Comparison of ENCODE assay signal across 11 cellular contexts in the genomic region with DNA sequence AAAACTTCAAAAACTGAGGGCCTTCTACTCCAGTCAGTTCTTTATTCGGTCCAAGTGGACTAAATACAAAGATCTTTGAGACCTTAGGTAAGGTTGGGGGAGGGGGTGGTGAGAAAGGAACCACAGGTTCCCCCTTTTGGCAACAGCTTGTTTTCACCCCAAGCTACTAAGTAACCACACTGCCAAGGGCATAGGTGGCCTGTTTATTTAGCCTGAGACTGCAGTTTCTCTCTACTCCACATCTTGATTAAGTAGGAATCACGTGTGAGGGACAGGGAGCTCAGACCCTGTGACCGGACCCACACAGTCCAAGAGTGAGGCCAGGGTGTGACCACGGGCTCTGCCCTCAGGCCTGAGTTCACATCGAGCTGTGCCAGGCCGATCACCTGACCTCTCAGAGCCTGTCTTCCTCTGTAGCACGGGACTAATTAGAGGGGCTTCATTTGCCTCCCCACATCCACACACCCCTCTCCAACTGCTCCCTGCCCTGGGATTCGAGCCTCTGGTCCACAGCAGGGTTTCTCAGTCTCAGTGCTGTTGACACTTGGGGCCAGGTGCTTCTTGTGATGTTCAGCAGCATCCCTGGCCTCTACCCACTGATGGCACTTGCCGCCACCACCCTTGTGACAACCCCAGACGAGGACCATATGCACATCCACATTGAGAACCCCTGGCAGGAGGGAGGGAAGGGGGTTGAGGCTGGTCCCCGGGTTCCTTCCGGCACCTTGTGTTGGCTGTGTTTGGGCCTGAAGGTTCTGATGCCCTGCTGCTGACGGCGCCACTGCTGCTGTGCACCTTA. TPM values are rescaled to one million over a fixed set of nuclear protein-coding genes. Genes with fewer than 3 reads are reported as not detected.
DNase-seq lines count a peak whose midpoint lies in the region; ATAC-seq and TF ChIP-seq lines count a peak whose summit lies in the region.
"Had no signal": no experiment of that assay in that cellular context is flagged by ENCODE, and none has a peak within 500 bp of the region (broad histone marks: within the 10 kb centered on the region; RNA-seq: fewer than 3 reads in every experiment).

No MANE protein-coding gene starts in this region.

- peaks cover 38% of the 10 kb centered on the region for H3K4me1 ChIP-seq in psoas muscle

- peak; percentile 21 for ATAC-seq in esophagus mucosa
- peak; percentile 18 to 48 (median 47) for ATAC-seq in psoas muscle
- ATAC-seq in HG03159 (IDR thresholded peaks at IDR 0.05; ENCODE audit: unreplicated experiment) = no peak

- H3K9me3 ChIP-seq in psoas muscle = no peaks in the 10 kb centered on the region

- H3K36me3 ChIP-seq in psoas muscle (ENCODE audit: insufficient read depth in 1 of 2, low read depth in 1 of 2) = peaks cover 0 to 38% of the 10 kb centered on the region in 2 donors

- no peaks in the 10 kb centered on the region for H3K27me3 ChIP-seq in psoas muscle (ENCODE audit: insufficient read depth in 3 of 3, low read length in 2 of 3)

- intact Hi-C loops in psoas muscle (cut with DNase I) = no loop called here

- H3K27ac ChIP-seq in psoas muscle = no peak overlapping the region
- H3K27ac ChIP-seq in coronary artery = no peak overlapping the region

- TF ChIP-seq CTCF in psoas muscle (IDR thresholded peaks at IDR 0.05) = no peak
- TF ChIP-seq CTCF in coronary artery (IDR thresholded peaks at IDR 0.05) = no peak

- DNase-seq in NCI-H82 (lab: John Stamatoyannopoulos, UW) (peak; percentile 72), NCI-H82 treated with DMSO at 0.1 percent for 48 hours (lab: John Stamatoyannopoulos, UW; ENCODE audit: unreplicated experiment) (no peak), NOMO-1 treated with dmso at 0.1 percent for 144 hours (lab: John Stamatoyannopoulos, UW; ENCODE audit: unreplicated experiment) (peak; percentile 34), psoas muscle (no peak), coronary artery (ENCODE audit: low spot score) (no peak), AG08396 (ENCODE audit: low spot score) (no peak)
- DNase-seq: ACHN, NCI-H1048, nucleus accumbens had no signal

- WGBS in psoas muscle, 3 donors = 50 to 63% (median 54%) methylated on average over 14 of the region's 14 CpGs

- H3K4me3 ChIP-seq in psoas muscle (no peak overlapping the region), coronary artery (no peak overlapping the region)

RNA-seq across cellular contexts. Expression of gene ST6GALNAC2, which starts 17.8 kb away (rescaled TPM):
- total RNA-seq in esophagus mucosa (24.0 TPM), psoas muscle (10 to 100 TPM in 3 of 4 donors, 1 to 10 TPM in 1; 8.1 to 17.8 (median 13.0) TPM)
- polyA plus RNA-seq in psoas muscle = 1 to 10 TPM; 1.2 to 8.7 (median 7.6) TPM

RNA-seq across cellular contexts. Expression of gene PRCD, which starts 28.0 kb away (rescaled TPM):
- total RNA-seq in esophagus mucosa = 0.64 TPM
- total RNA-seq in psoas muscle = 1 to 10 TPM in 2 of 4 donors, under 1 TPM in 2; 0.18 to 1.7 (median 1.0) TPM
- 1 to 10 TPM; 1.2 to 1.6 (median 1.3) TPM for polyA plus RNA-seq in psoas muscle

RNA-seq across cellular contexts. Expression of gene CYGB, which starts 30.3 kb away (rescaled TPM):
- total RNA-seq in esophagus mucosa (2.6 TPM), psoas muscle (10 to 100 TPM in 3 of 4 donors, 1 to 10 TPM in 1; 9.5 to 14.6 (median 11.9) TPM)
- polyA plus RNA-seq in psoas muscle = 10 to 100 TPM in 1 of 3 donors, 1 to 10 TPM in 2; 6.4 to 12.6 (median 8.1) TPM

Comparison
In these comparisons a context has a peak if more than half of its experiments do, and no peak if none do; other contexts are left out.
1. DNase-seq: peak in NCI-H82 (single experiment) and NOMO-1 treated with dmso at 0.1 percent for 144 hours (single experiment); none in NCI-H82 treated with DMSO at 0.1 percent for 48 hours (single experiment), psoas muscle (0 of 2), coronary artery (single experiment) and AG08396 (single experiment).